ENCODE assay signal across 1 cellular context in the genomic region with DNA sequence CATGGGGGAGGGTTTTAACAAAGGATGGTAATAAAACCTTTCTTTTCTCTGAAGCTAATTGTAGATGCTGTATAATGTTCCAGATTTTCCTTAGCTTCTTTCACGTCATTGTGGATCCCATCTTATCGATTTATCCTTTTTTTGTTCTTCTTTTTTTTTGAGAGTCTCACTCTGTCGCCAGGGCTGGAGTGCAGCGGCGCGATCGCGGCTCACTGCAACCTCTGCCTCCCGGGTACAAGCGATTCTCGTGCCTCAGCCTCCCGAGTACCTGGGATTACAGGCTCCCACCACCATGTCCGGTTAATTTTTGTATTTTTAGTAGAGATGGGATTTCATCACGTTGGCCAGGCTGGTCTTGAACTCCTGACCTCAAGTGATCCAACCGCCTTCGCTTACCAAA.
TF ChIP-seq lines count a peak whose summit lies in the region.

No MANE protein-coding gene starts in this region.

TF ChIP-seq in K562, 482 proteins besides CTCF, POLR2A, EP300 and RAD21:
- TF ChIP-seq ZNF512 (tag; IDR thresholded peaks at IDR 0.05) (0 out of 2 replicates have a peak, but pooled peaks have one; percentile 32), TSC22D4 (tag; IDR thresholded peaks at IDR 0.05) (0 out of 2 replicates have a peak, but pooled peaks have one; percentile 30)
